Comparison of ENCODE assay signal across 1 cellular context in genomic region chr16:1466968-1467521, GRCh38.
TF ChIP-seq lines count a peak whose summit lies in the region.

No MANE protein-coding gene starts in this region.

TF ChIP-seq in H1, 55 proteins besides CTCF, POLR2A, EP300 and RAD21:
- TF ChIP-seq MAFK (IDR thresholded peaks at IDR 0.05; ENCODE audit: low read depth, low read length) (no peak), CBX8 (IDR thresholded peaks at IDR 0.05; ENCODE audit: borderline replicate concordance, low read depth, low read length) (no peak), GTF2F1 (IDR thresholded peaks at IDR 0.05; ENCODE audit: borderline replicate concordance, low read depth, low read length) (no peak), JUN (IDR thresholded peaks at IDR 0.05; ENCODE audit: low read depth, low read length) (no peak), RXRA (IDR thresholded peaks at IDR 0.05; ENCODE audit: insufficient read depth, low read depth, low read length) (no peak), CTBP2 (IDR thresholded peaks at IDR 0.05; ENCODE audit: borderline replicate concordance, insufficient read depth, insufficient read length, low read length) (no peak), SAP30 (IDR thresholded peaks at IDR 0.05; ENCODE audit: insufficient read depth, insufficient replicate concordance, low read length) (no peak)
TF ChIP-seq in H1: peak in this region for 0.
